In the genomic region with DNA sequence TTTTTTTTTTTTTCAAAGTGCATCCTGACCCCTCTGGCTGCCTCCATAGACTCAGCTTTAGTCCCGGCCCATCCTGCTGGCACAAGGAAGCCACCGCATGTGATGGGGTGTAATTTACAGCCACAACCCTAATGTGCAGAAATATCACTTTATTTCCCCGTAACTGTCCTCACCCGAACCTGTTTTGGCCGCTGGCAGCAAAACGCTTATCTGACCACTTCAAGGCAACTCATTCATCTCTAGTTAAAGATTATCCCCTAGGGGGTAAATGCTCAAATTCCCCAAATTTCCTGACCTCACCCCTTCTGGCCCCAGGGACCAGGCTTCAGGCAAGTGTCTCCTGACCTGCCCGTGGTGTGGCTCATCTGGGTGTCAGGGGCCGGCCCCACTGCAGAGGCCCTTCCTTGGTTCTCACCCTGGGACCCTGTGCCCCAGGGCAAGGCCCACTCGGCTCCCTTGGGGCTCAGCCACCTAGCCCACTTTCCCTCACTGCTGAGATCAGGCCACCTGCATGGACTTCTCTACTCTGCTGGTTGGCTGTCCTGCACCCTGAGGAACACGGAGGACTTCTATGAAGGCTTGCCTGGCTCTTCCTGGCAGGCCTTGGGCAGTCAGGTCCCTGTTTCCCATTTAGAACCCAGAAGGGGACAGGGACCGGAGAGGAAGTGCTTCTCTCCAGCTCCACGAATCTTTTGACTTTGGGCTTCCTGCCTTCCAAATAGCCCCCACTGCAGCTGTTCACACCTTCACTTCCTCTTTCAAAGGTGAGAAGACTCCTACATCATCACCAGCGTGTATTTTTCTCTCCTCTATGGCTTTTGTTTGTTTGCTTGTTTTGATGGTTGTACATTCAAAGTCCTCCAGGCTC, we compare ENCODE assay signal across 9 cellular contexts. TPM values are rescaled to one million over a fixed set of nuclear protein-coding genes. Genes with fewer than 3 reads are reported as not detected.
DNase-seq lines count a peak whose midpoint lies in the region; ATAC-seq and TF ChIP-seq lines count a peak whose summit lies in the region.
"Had no signal": no experiment of that assay in that cellular context is flagged by ENCODE, and none has a peak within 500 bp of the region (broad histone marks: within the 10 kb centered on the region; RNA-seq: fewer than 3 reads in every experiment).

No MANE protein-coding gene starts in this region.

- H3K9me2 ChIP-seq in SK-N-SH = no peaks in the 10 kb centered on the region

- no peaks in the 10 kb centered on the region for H3K27me3 ChIP-seq in mucosa of stomach (ENCODE audit: control insufficient read depth, insufficient read depth, low read length)
- no peaks in the 10 kb centered on the region for H3K27me3 ChIP-seq in SK-N-SH (ENCODE audit: insufficient read depth)

- 91% methylated on average over 13 of the region's 13 CpGs for WGBS in SK-N-SH (ENCODE audit: low lambda C conversion rate)

- no peak for TF ChIP-seq EP300 in SK-N-SH (IDR thresholded peaks at IDR 0.05; ENCODE audit: borderline replicate concordance in 1 of 2, low read depth in 1 of 2, low read length in 1 of 2)

- H3K27ac ChIP-seq in SK-N-SH (ENCODE audit: low read depth in 2 of 2, low read length in 1 of 2) = no peak overlapping the region
- H3K27ac ChIP-seq: parathyroid adenoma had no signal

- H3F3A ChIP-seq in SK-N-SH (replicated peaks; ENCODE audit: insufficient read depth) = no peaks in the 10 kb centered on the region

- intact Hi-C loops in activated CD4-positive, alpha-beta T cell treated with anti-CD3 and anti-CD28 coated beads, Interleukin-2, amount 10 ng/mL, durations not matched to agents 24 days and 14 days (cut with micrococcal nuclease) = loop anchor here (1.0 to 10.0 kb wide), 3 partner anchors 257 to 428 kb away; no protein-coding TSS in a partner anchor
- intact Hi-C loops in activated T-helper 2 cell treated with anti-CD3 and anti-CD28 coated beads, Interferon-gamma antibody, Interleukin-2, Interleukin-4, amounts not matched to agents 10 μg/mL and 5 μg/mL and 100 μg/mL, durations not matched to agents 14 hours and 24 hours and 36 hours (cut with micrococcal nuclease) = loop anchor here (1.0 to 2.0 kb wide), 3 partner anchors 257 to 430 kb away; no protein-coding TSS in a partner anchor

- H3K4me2 ChIP-seq in SK-N-SH = no peak overlapping the region

- TF ChIP-seq CTCF in SK-N-SH (IDR thresholded peaks at IDR 0.05) = no peak

- H3K4me3 ChIP-seq in mucosa of stomach (ENCODE audit: low read length) (no peak overlapping the region), SK-N-SH (ENCODE audit: low read depth in 2 of 2, low read length in 1 of 2) (no peak overlapping the region)

- no peaks in the 10 kb centered on the region for H3K36me3 Mint-ChIP-seq in activated CD4-positive, alpha-beta T cell treated with anti-CD3 and anti-CD28 coated beads, Interleukin-2, amount 10 ng/mL, durations not matched to agents 24 days and 14 days (ENCODE audit: low read depth)
- no peaks in the 10 kb centered on the region for H3K36me3 Mint-ChIP-seq in activated T-helper 2 cell treated with anti-CD3 and anti-CD28 coated beads, Interferon-gamma antibody, Interleukin-2, Interleukin-4, amounts not matched to agents 10 μg/mL and 5 μg/mL and 100 μg/mL, durations not matched to agents 14 hours and 24 hours and 36 hours (ENCODE audit: low read depth)

- POLR2A ChIA-PET in SK-N-SH (lab: Yijun Ruan, JAX) = no interaction called here

- H3K9me3 ChIP-seq in mucosa of stomach (ENCODE audit: control insufficient read depth, low read length) (no peaks in the 10 kb centered on the region), SK-N-SH (no peaks in the 10 kb centered on the region)

- peak; percentile 48 for ATAC-seq in HG02938 (IDR thresholded peaks at IDR 0.05; ENCODE audit: unreplicated experiment)

- peaks cover 28% of the 10 kb centered on the region for H3K27me3 Mint-ChIP-seq in activated CD4-positive, alpha-beta T cell treated with anti-CD3 and anti-CD28 coated beads, Interleukin-2, amount 10 ng/mL, durations not matched to agents 24 days and 14 days
- peaks cover 32% of the 10 kb centered on the region for H3K27me3 Mint-ChIP-seq in activated T-helper 2 cell treated with anti-CD3 and anti-CD28 coated beads, Interferon-gamma antibody, Interleukin-2, Interleukin-4, amounts not matched to agents 10 μg/mL and 5 μg/mL and 100 μg/mL, durations not matched to agents 14 hours and 24 hours and 36 hours (ENCODE audit: low read depth)

- peaks cover 17% of the 10 kb centered on the region for H3K4me1 Mint-ChIP-seq in activated CD4-positive, alpha-beta T cell treated with anti-CD3 and anti-CD28 coated beads, Interleukin-2, amount 10 ng/mL, durations not matched to agents 24 days and 14 days
- H3K4me1 Mint-ChIP-seq in activated T-helper 2 cell treated with anti-CD3 and anti-CD28 coated beads, Interferon-gamma antibody, Interleukin-2, Interleukin-4, amounts not matched to agents 10 μg/mL and 5 μg/mL and 100 μg/mL, durations not matched to agents 14 hours and 24 hours and 36 hours (ENCODE audit: low read depth) = peaks cover 16% of the 10 kb centered on the region

- CTCF ChIA-PET in SK-N-SH (lab: Yijun Ruan, JAX) = interaction anchor here (1.2 kb wide), 1 partner anchor 55 kb away, joined by 5 read pairs; no protein-coding TSS in a partner anchor

- peak overlapping the region; percentile 48 for H3K27ac Mint-ChIP-seq in activated CD4-positive, alpha-beta T cell treated with anti-CD3 and anti-CD28 coated beads, Interleukin-2, amount 10 ng/mL, durations not matched to agents 24 days and 14 days
- H3K27ac Mint-ChIP-seq in activated T-helper 2 cell treated with anti-CD3 and anti-CD28 coated beads, Interferon-gamma antibody, Interleukin-2, Interleukin-4, amounts not matched to agents 10 μg/mL and 5 μg/mL and 100 μg/mL, durations not matched to agents 14 hours and 24 hours and 36 hours = no peak overlapping the region

- TF ChIP-seq RAD21 in SK-N-SH (IDR thresholded peaks at IDR 0.05; ENCODE audit: low read length) = no peak

- H3K4me1 ChIP-seq in mucosa of stomach (ENCODE audit: control insufficient read depth, insufficient read depth, low read length) (peaks cover 26% of the 10 kb centered on the region), SK-N-SH (ENCODE audit: control insufficient read depth in 1 of 2, insufficient read depth in 2 of 2, low read depth in 1 of 2, low read length in 1 of 2) (peaks cover 0 to 45% of the 10 kb centered on the region in 2 experiments; a peak in 2 of 4 replicates)
- H3K4me1 ChIP-seq: parathyroid adenoma had no signal

- no peaks in the 10 kb centered on the region for H3K79me2 ChIP-seq in SK-N-SH (ENCODE audit: insufficient read depth)
- H3K79me2 ChIP-seq: parathyroid adenoma had no signal

- H3K9me3 Mint-ChIP-seq in activated CD4-positive, alpha-beta T cell treated with anti-CD3 and anti-CD28 coated beads, Interleukin-2, amount 10 ng/mL, durations not matched to agents 24 days and 14 days = no peaks in the 10 kb centered on the region
- H3K9me3 Mint-ChIP-seq in activated T-helper 2 cell treated with anti-CD3 and anti-CD28 coated beads, Interferon-gamma antibody, Interleukin-2, Interleukin-4, amounts not matched to agents 10 μg/mL and 5 μg/mL and 100 μg/mL, durations not matched to agents 14 hours and 24 hours and 36 hours = no peaks in the 10 kb centered on the region

- peak overlapping the region; percentile 77 for H3K4me3 Mint-ChIP-seq in activated CD4-positive, alpha-beta T cell treated with anti-CD3 and anti-CD28 coated beads, Interleukin-2, amount 10 ng/mL, durations not matched to agents 24 days and 14 days
- H3K4me3 Mint-ChIP-seq in activated T-helper 2 cell treated with anti-CD3 and anti-CD28 coated beads, Interferon-gamma antibody, Interleukin-2, Interleukin-4, amounts not matched to agents 10 μg/mL and 5 μg/mL and 100 μg/mL, durations not matched to agents 14 hours and 24 hours and 36 hours (ENCODE audit: low read depth) = peak overlapping the region; percentile 55

- no peaks in the 10 kb centered on the region for H3K36me3 ChIP-seq in mucosa of stomach (ENCODE audit: control insufficient read depth, insufficient read depth, low read length)
- no peaks in the 10 kb centered on the region for H3K36me3 ChIP-seq in SK-N-SH (replicated peaks in 1 of 2; ENCODE audit: control insufficient read depth in 1 of 2, insufficient read depth in 2 of 2, low read length in 1 of 2)

- no peaks in the 10 kb centered on the region for H4K20me1 ChIP-seq in SK-N-SH (ENCODE audit: insufficient read depth)

- no peak overlapping the region for H2AFZ ChIP-seq in SK-N-SH (ENCODE audit: low read depth)

- DNase-seq in activated CD4-positive, alpha-beta T cell treated with anti-CD3 and anti-CD28 coated beads, Interleukin-2, amount 10 ng/mL, durations not matched to agents 24 days and 14 days = no peak
- DNase-seq in activated CD4-positive, alpha-beta T cell treated with anti-CD3 and anti-CD28 coated beads, Interleukin-2, amount 50 U/mL, for 1 hour = no peak
- no peak for DNase-seq in activated T-helper 2 cell treated with anti-CD3 and anti-CD28 coated beads, Interferon-gamma antibody, Interleukin-2, Interleukin-4, amounts not matched to agents 10 μg/mL and 5 μg/mL and 100 μg/mL, durations not matched to agents 14 hours and 24 hours and 36 hours (ENCODE audit: low spot score)
- DNase-seq in DMS 273 treated with DMSO at 0.1 percent for 48 hours (lab: John Stamatoyannopoulos, UW) (no peak), globus pallidus (ENCODE audit: low spot score) (no peak), SK-N-SH (no peak)

- H3K9ac ChIP-seq in mucosa of stomach (ENCODE audit: low read length) = peak overlapping the region; percentile 51
- no peak overlapping the region for H3K9ac ChIP-seq in SK-N-SH
- H3K9ac ChIP-seq: parathyroid adenoma had no signal

TF ChIP-seq in SK-N-SH, 30 proteins besides CTCF, POLR2A, EP300 and RAD21:
- TF ChIP-seq RXRA (IDR thresholded peaks at IDR 0.05; ENCODE audit: borderline replicate concordance, low read depth) (no peak), JUND (IDR thresholded peaks at IDR 0.05) (no peak)

RNA-seq across cellular contexts. Expression of a gene that starts 53.3 kb away (rescaled TPM):
- 0.69 and 1.2 TPM in 2 replicates for total RNA-seq in activated CD4-positive, alpha-beta T cell treated with anti-CD3 and anti-CD28 coated beads, Interleukin-2, amount 10 ng/mL, durations not matched to agents 24 days and 14 days
- total RNA-seq in activated T-helper 2 cell treated with anti-CD3 and anti-CD28 coated beads, Interferon-gamma antibody, Interleukin-2, Interleukin-4, amounts not matched to agents 10 μg/mL and 5 μg/mL and 100 μg/mL, durations not matched to agents 14 hours and 24 hours and 36 hours = 0.91 TPM in 1 of 2 replicates, not detected in the other
- polyA plus RNA-seq in SK-N-SH (2012; rRNA removed) = 0.43 and 0.70 TPM in 2 replicates
- 0.21 and 0.33 TPM in 2 replicates for polyA plus RNA-seq in SK-N-SH (2012; cell fraction: cytosol; rRNA removed)
- 0.74 and 0.83 TPM in 2 replicates for polyA plus RNA-seq in SK-N-SH (2012; cell fraction: nucleus; rRNA removed)
